In the genomic region with DNA sequence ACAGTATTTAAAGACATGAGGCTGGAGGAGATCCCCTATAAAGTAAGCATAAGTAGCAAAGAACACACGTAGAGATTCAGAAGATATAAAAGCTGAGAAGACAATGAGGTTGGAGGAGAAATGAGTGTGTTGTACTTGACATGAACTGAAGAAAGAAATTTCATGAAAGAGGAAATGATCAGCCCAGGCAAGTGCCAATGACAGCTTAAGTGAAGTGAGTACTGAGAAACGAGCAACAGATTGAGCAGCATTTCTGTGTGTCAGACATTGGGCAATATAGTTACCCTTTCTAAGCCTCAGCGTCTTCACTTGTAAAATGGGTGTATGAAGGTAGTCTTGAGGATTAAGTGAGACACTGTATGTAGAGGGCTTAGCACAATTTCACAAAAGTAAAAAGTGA, we compare ENCODE assay signal across 23 cellular contexts. TPM values are rescaled to one million over a fixed set of nuclear protein-coding genes. Genes with fewer than 3 reads are reported as not detected.
DNase-seq lines count a peak whose midpoint lies in the region; ATAC-seq, FAIRE-seq and TF ChIP-seq lines count a peak whose summit lies in the region.
"Had no signal": no experiment of that assay in that cellular context is flagged by ENCODE, and none has a peak within 500 bp of the region (broad histone marks: within the 10 kb centered on the region; RNA-seq: fewer than 3 reads in every experiment).

No MANE protein-coding gene starts in this region.

- H3K36me3 Mint-ChIP-seq in activated T-helper 17 cell treated with anti-CD3 and anti-CD28 coated beads, Interleukin-2, amount 50 U/mL, for 72 hours (ENCODE audit: low read depth), result peaks cover 13% of the 10 kb centered on the region

- H3K27ac ChIP-seq in spleen (peak overlapping the region in 5 of 8 donors; percentile 22 to 61 (median 51)), PC-3 (ENCODE audit: low read length) (no peak overlapping the region)
- H3K27ac ChIP-seq: A549, BLaER1 had no signal

- H3K36me3 ChIP-seq in spleen (no peaks in the 10 kb centered on the region), PC-3 (ENCODE audit: low read depth, low read length) (no peaks in the 10 kb centered on the region)
- H3K36me3 ChIP-seq: BLaER1, MG63 had no signal

- no peak overlapping the region for H3K4me2 ChIP-seq in PC-3 (ENCODE audit: low read length)
- H3K4me2 ChIP-seq: A549, BLaER1 had no signal

- no peaks in the 10 kb centered on the region for H4K20me1 ChIP-seq in PC-3 (ENCODE audit: low read length)
- H4K20me1 ChIP-seq: BLaER1 had no signal

- H3K9me3 Mint-ChIP-seq in activated T-helper 17 cell treated with anti-CD3 and anti-CD28 coated beads, Interleukin-2, amount 50 U/mL, for 72 hours, result peaks cover 4% of the 10 kb centered on the region

- peaks cover 12% of the 10 kb centered on the region for H3K4me1 Mint-ChIP-seq in activated T-helper 17 cell treated with anti-CD3 and anti-CD28 coated beads, Interleukin-2, amount 50 U/mL, for 72 hours

- peak overlapping the region; percentile 85 for H3K27ac Mint-ChIP-seq in activated T-helper 17 cell treated with anti-CD3 and anti-CD28 coated beads, Interleukin-2, amount 50 U/mL, for 72 hours

- 54 to 69% (median 63%) methylated on average over 3 of the region's 3 CpGs for WGBS in spleen, 5 donors

- no peaks in the 10 kb centered on the region for H3K9me2 ChIP-seq in PC-3 (replicated peaks; ENCODE audit: low read length)

- H3K4me3 ChIP-seq in NB4 (ENCODE audit: low read depth, low read length), result no peak overlapping the region
- H3K4me3 ChIP-seq in spleen, result no peak overlapping the region
- no peak overlapping the region for H3K4me3 ChIP-seq in PC-3 (ENCODE audit: low read length)
- H3K4me3 ChIP-seq: A549, BLaER1, MG63 had no signal

- CTCF ChIA-PET in PC-3 (lab: Charles Lee), result no interaction called here

- H3K27me3 ChIP-seq in spleen (replicated peaks in 1 of 7), result no peaks in the 10 kb centered on the region
- H3K27me3 ChIP-seq in PC-3 (ENCODE audit: low read length), result no peaks in the 10 kb centered on the region
- H3K27me3 ChIP-seq: BLaER1, MG63 had no signal

- H3K4me1 ChIP-seq in spleen (peaks cover 3 to 18% (median 12%) of the 10 kb centered on the region in 6 donors), PC-3 (ENCODE audit: insufficient read depth, low read length) (peaks cover 30% of the 10 kb centered on the region)

- TF ChIP-seq CTCF in NB4 (IDR thresholded peaks at IDR 0.05; ENCODE audit: low read depth, low read length) (no peak), spleen (IDR thresholded peaks at IDR 0.05 in 8 of 11, conservative IDR thresholded peaks at IDR 0.05 in 3 of 11) (no peak), PC-3 (conservative IDR thresholded peaks at IDR 0.05; ENCODE audit: low read depth, low read length) (no peak)

- H3K27me3 Mint-ChIP-seq in activated T-helper 17 cell treated with anti-CD3 and anti-CD28 coated beads, Interleukin-2, amount 50 U/mL, for 72 hours, result no peaks in the 10 kb centered on the region

- peak overlapping the region; percentile 67 for H3K4me3 Mint-ChIP-seq in activated T-helper 17 cell treated with anti-CD3 and anti-CD28 coated beads, Interleukin-2, amount 50 U/mL, for 72 hours

- POLR2A ChIA-PET in PC-3 (lab: Charles Lee; ENCODE audit: unreplicated experiment), result no interaction called here

- intact Hi-C loops in spleen (cut with DNase I; ENCODE audit: low total_unique reads) (loop anchor here (10.0 kb wide), 1 partner anchor 138 kb away; the partner anchor contains the start of gene IFIT1), PC-3 (cut with micrococcal nuclease) (loop anchor here (10.0 kb wide), 1 partner anchor 308 kb away; no protein-coding TSS in a partner anchor)

- peak; percentile 5 for ATAC-seq in activated T-helper 17 cell treated with anti-CD3 and anti-CD28 coated beads, Interleukin-2, amount 50 U/mL, for 72 hours (replicated peaks)
- ATAC-seq in GM19395 (IDR thresholded peaks at IDR 0.05; ENCODE audit: unreplicated experiment) (no peak), PC-3 (no peak)
- ATAC-seq: A549, HCT116 had no signal

- H3K79me2 ChIP-seq in PC-3 (ENCODE audit: low read length), result peaks cover 11% of the 10 kb centered on the region

- DNase-seq in GM12891 (ENCODE audit: insufficient read length, low spot score) (no peak), NB4 (ENCODE audit: low read depth) (peak; percentile 33), spleen (no peak), Ammon's horn (ENCODE audit: low spot score) (no peak), pons (ENCODE audit: low spot score) (no peak), PC-3 (no peak)
- DNase-seq: GOT3, Kasumi-1, MG63, NCI-H1417, NCI-H187 treated with DMSO at 0.1 percent for 48 hours, NCI-H226, NCI-H526, SHP77, T-helper 1 cell had no signal

- TF ChIP-seq POLR2A in GM12891 (IDR thresholded peaks at IDR 0.05; ENCODE audit: low read depth, low read length) (no peak), NB4 (IDR thresholded peaks at IDR 0.05; ENCODE audit: extremely low read depth, insufficient read length) (no peak), spleen (IDR thresholded peaks at IDR 0.05) (no peak)

- H3F3A ChIP-seq in PC-3 (ENCODE audit: low read length, unreplicated experiment), result no peaks in the 10 kb centered on the region

- no peak overlapping the region for H3K9ac ChIP-seq in PC-3 (ENCODE audit: low read length)
- H3K9ac ChIP-seq: BLaER1 had no signal

- peaks cover 0 to 19% (median 14%) of the 10 kb centered on the region in 8 donors for H3K9me3 ChIP-seq in spleen
- no peaks in the 10 kb centered on the region for H3K9me3 ChIP-seq in PC-3 (ENCODE audit: low read length)

- BruUV-seq in PC-3 (replicated peaks; lab: Mats Ljungman, UMichigan), result no TSS peak

- H2AFZ ChIP-seq in PC-3 (ENCODE audit: low read length), result no peak overlapping the region

- FAIRE-seq in GM12891 (lab: Jason Lieb, UNC), result no peak
- FAIRE-seq: A549, D721Med, HTR-8/SVneo had no signal

TF ChIP-seq in GM12891, 5 proteins besides CTCF, POLR2A, EP300 and RAD21:
- peak; percentile 69 for TF ChIP-seq SPI1 (IDR thresholded peaks at IDR 0.05; ENCODE audit: low read depth, low read length)
- TF ChIP-seq POLR2AphosphoS5 (IDR thresholded peaks at IDR 0.05; ENCODE audit: low read depth, low read length), result no peak

RNA-seq across cellular contexts. Expression of gene LIPA, which starts 4.8 kb away (rescaled TPM):
- 22.6 TPM for polyA plus RNA-seq in GM12891 (2012; ENCODE audit: low read depth, missing spikeins)
- total RNA-seq in activated T-helper 17 cell treated with anti-CD3 and anti-CD28 coated beads, Interleukin-2, amount 50 U/mL, for 72 hours, result 10 to 100 TPM; 26.4 to 68.5 TPM
- total RNA-seq in spleen (100 to 1,000 TPM; 216 to 828 (median 424) TPM), PC-3 (2014; rRNA removed) (54.4 and 55.7 TPM in 2 replicates)
- 10 to 100 TPM; 28.6 to 75.0 (median 58.6) TPM for polyA plus RNA-seq in spleen

RNA-seq across cellular contexts. Expression of gene IFIT2, which starts 45.5 kb away (rescaled TPM):
- 7.0 TPM for polyA plus RNA-seq in GM12891 (2012; ENCODE audit: low read depth, missing spikeins)
- 1 to 10 TPM; 2.0 to 3.2 TPM for total RNA-seq in activated T-helper 17 cell treated with anti-CD3 and anti-CD28 coated beads, Interleukin-2, amount 50 U/mL, for 72 hours
- total RNA-seq in spleen (10 to 100 TPM; 12.8 to 22.2 (median 18.2) TPM), PC-3 (2014; rRNA removed) (6.9 and 8.6 TPM in 2 replicates)
- polyA plus RNA-seq in spleen, result 10 to 100 TPM in 1 of 3 donors, 1 to 10 TPM in 2; 6.1 to 11.4 (median 7.0) TPM

RNA-seq across cellular contexts. Expression of gene CH25H, which starts 49.2 kb away (rescaled TPM):
- polyA plus RNA-seq in GM12891 (2012; ENCODE audit: low read depth, missing spikeins), result not detected
- total RNA-seq in activated T-helper 17 cell treated with anti-CD3 and anti-CD28 coated beads, Interleukin-2, amount 50 U/mL, for 72 hours, result not detected
- total RNA-seq in spleen (1 to 10 TPM in 5 of 7 donors, under 1 TPM in 2; 0.72 to 8.8 (median 1.8) TPM), PC-3 (2014; rRNA removed) (not detected in 2 replicates)
- 1 to 10 TPM; 1.4 to 3.6 (median 2.3) TPM for polyA plus RNA-seq in spleen
- total RNA-seq: OCI-LY7 had no signal
- polyA plus RNA-seq: A549 had no signal
